Comparison of ENCODE assay signal across 11 cellular contexts in genomic region chr2:1728821-1729220, GRCh38. TPM values are rescaled to one million over a fixed set of nuclear protein-coding genes. Genes with fewer than 3 reads are reported as not detected.
DNase-seq lines count a peak whose midpoint lies in the region; ATAC-seq and TF ChIP-seq lines count a peak whose summit lies in the region.
"Had no signal": no experiment of that assay in that cellular context is flagged by ENCODE, and none has a peak within 500 bp of the region (broad histone marks: within the 10 kb centered on the region; RNA-seq: fewer than 3 reads in every experiment).

No MANE protein-coding gene starts in this region.

- H3K9me3 ChIP-seq in GM23248 (ENCODE audit: low read depth) (no peaks in the 10 kb centered on the region), SJSA1 (replicated peaks) (no peaks in the 10 kb centered on the region), heart right ventricle (no peaks in the 10 kb centered on the region)

- H3K9me3 Mint-ChIP-seq in activated T-cell treated with anti-CD3 and anti-CD28 coated beads, Interleukin-2, amount 50 U/mL, for 4 hours, result no peaks in the 10 kb centered on the region
- H3K9me3 Mint-ChIP-seq: dendritic cell treated with granulocyte-macrophage colony-stimulating factor and Interleukin-4, amounts not matched to agents 40 ng/mL and 50 ng/mL, for 4 days had no signal

- intact Hi-C loops in heart right ventricle (cut with DNase I) (no loop called here), posterior vena cava (cut with DNase I) (no loop called here)

- H3K36me3 Mint-ChIP-seq in activated T-cell treated with anti-CD3 and anti-CD28 coated beads, Interleukin-2, amount 50 U/mL, for 4 hours (ENCODE audit: insufficient read depth), result no peaks in the 10 kb centered on the region

- peak overlapping the region; percentile 93; the same call in 1 of the 2 replicates for H3K27ac ChIP-seq in GM23248
- no peak overlapping the region for H3K27ac ChIP-seq in SJSA1
- H3K27ac ChIP-seq in heart right ventricle, result peak overlapping the region in 1 of 10 donors; percentile 65

- H3K27me3 ChIP-seq in GM23248 (replicated peaks; ENCODE audit: insufficient read depth), result no peaks in the 10 kb centered on the region
- H3K27me3 ChIP-seq in SJSA1 (replicated peaks), result no peaks in the 10 kb centered on the region
- peaks cover 0 to 5% (median 0%) of the 10 kb centered on the region in 7 donors for H3K27me3 ChIP-seq in heart right ventricle

- H3K4me1 ChIP-seq in GM23248 (ENCODE audit: insufficient read depth), result peaks cover 43% of the 10 kb centered on the region
- peaks cover 63% of the 10 kb centered on the region for H3K4me1 ChIP-seq in SJSA1 (replicated peaks)
- peaks cover 13 to 73% (median 50%) of the 10 kb centered on the region in 9 donors for H3K4me1 ChIP-seq in heart right ventricle

- no peak for TF ChIP-seq CTCF in heart right ventricle (IDR thresholded peaks at IDR 0.05)

- ATAC-seq in heart right ventricle (peak in 5 of 8 donors; percentile 28 to 60 (median 49)), GM21528 (IDR thresholded peaks at IDR 0.05; ENCODE audit: low FRiP score, unreplicated experiment) (no peak)
- ATAC-seq in activated T-cell treated with anti-CD3 and anti-CD28 coated beads, Interleukin-2, amount 50 U/mL, for 4 hours, result no peak

- H3K4me3 ChIP-seq in GM23248 (no peak overlapping the region), SJSA1 (no peak overlapping the region), heart right ventricle (peak overlapping the region in 1 of 10 donors; percentile 22)

- DNase-seq in GM23248 (no peak), SJSA1 (ENCODE audit: low read depth in 1 of 2, low spot score in 2 of 2) (peak; percentile 29 to 60), heart right ventricle (peak in 1 of 2 donors; percentile 37), posterior vena cava (ENCODE audit: low spot score) (peak; percentile 72), amniotic stem cell (lab: John Stamatoyannopoulos, UW) (no peak), T-helper 1 cell (no peak)
- DNase-seq in activated T-cell treated with anti-CD3 and anti-CD28 coated beads, Interleukin-2, amount 50 U/mL, for 4 hours, result no peak
- DNase-seq: COR-L47, NCI-H146 had no signal

- no peaks in the 10 kb centered on the region for H3K27me3 Mint-ChIP-seq in activated T-cell treated with anti-CD3 and anti-CD28 coated beads, Interleukin-2, amount 50 U/mL, for 4 hours (ENCODE audit: low read depth)
- H3K27me3 Mint-ChIP-seq: dendritic cell treated with granulocyte-macrophage colony-stimulating factor and Interleukin-4, amounts not matched to agents 40 ng/mL and 50 ng/mL, for 4 days had no signal

- peak overlapping the region; percentile 72; the same call in 1 of the 2 replicates for H3K9ac ChIP-seq in GM23248

- H3K4me3 Mint-ChIP-seq in activated T-cell treated with anti-CD3 and anti-CD28 coated beads, Interleukin-2, amount 50 U/mL, for 4 hours, result no peak overlapping the region
- H3K4me3 Mint-ChIP-seq: dendritic cell treated with granulocyte-macrophage colony-stimulating factor and Interleukin-4, amounts not matched to agents 40 ng/mL and 50 ng/mL, for 4 days had no signal

- H3K79me2 ChIP-seq in GM23248 (ENCODE audit: insufficient read depth), result peaks cover 67% of the 10 kb centered on the region

- H4K20me1 ChIP-seq in GM23248 (ENCODE audit: insufficient read depth), result no peaks in the 10 kb centered on the region

- WGBS in GM23248 (ENCODE audit: low coverage in 1 of 2, low lambda C conversion rate in 2 of 2, missing lambda C conversion rate in 2 of 2), 2 experiments, result 95% methylated on average over 14 of the region's 14 CpGs
- WGBS in heart right ventricle, 2 donors, result 34 to 48% methylated on average over 14 of the region's 14 CpGs

- in situ Hi-C loops in GM23248 (cut with MboI), result no loop called here

- no peaks in the 10 kb centered on the region for H3K9me2 ChIP-seq in GM23248 (ENCODE audit: insufficient read depth)

- H2AFZ ChIP-seq in GM23248, result no peak overlapping the region

- no peaks in the 10 kb centered on the region for H3K4me1 Mint-ChIP-seq in activated T-cell treated with anti-CD3 and anti-CD28 coated beads, Interleukin-2, amount 50 U/mL, for 4 hours (ENCODE audit: low read depth)

- peaks cover 54% of the 10 kb centered on the region for H3F3A ChIP-seq in GM23248 (ENCODE audit: insufficient read depth)

- H3K4me2 ChIP-seq in GM23248 (ENCODE audit: unreplicated experiment), result no peak overlapping the region

- H3K36me3 ChIP-seq in GM23248 (ENCODE audit: low read depth), result no peaks in the 10 kb centered on the region
- H3K36me3 ChIP-seq in SJSA1, result peaks cover 24% of the 10 kb centered on the region
- peaks cover 0 to 4% (median 0%) of the 10 kb centered on the region in 9 donors for H3K36me3 ChIP-seq in heart right ventricle

RNA-seq across cellular contexts. Expression of gene PXDN, which starts 15.5 kb away (rescaled TPM):
- 263 and 291 TPM in 2 replicates for total RNA-seq in GM23248 (2014; rRNA removed; shearing (Covaris generic))
- polyA plus RNA-seq in GM23248 (2016; fragmentation: Nextera tagmentation; extraction: Ambion mirVana) (222 and 235 TPM in 2 replicates), heart right ventricle (10 to 100 TPM in 1 of 2 donors, 1 to 10 TPM in 1; 7.8 to 19.1 TPM)
- 199 and 310 TPM in 2 replicates for total RNA-seq in SJSA1 (2014; rRNA removed; shearing (Covaris generic))
- total RNA-seq in heart right ventricle (10 to 100 TPM; 12.3 to 65.0 (median 20.3) TPM), posterior vena cava (10 to 100 TPM; 75.3 to 85.8 TPM)
- 1 to 10 TPM in 2 of 3 donors, under 1 TPM in 1; 0.76 to 1.2 (median 1.2) TPM for total RNA-seq in activated T-cell treated with anti-CD3 and anti-CD28 coated beads, Interleukin-2, amount 50 U/mL, for 4 hours

Comparison
In these comparisons a context has a peak if more than half of its experiments do, and no peak if none do; other contexts are left out.
1. DNase-seq: peak in SJSA1 (2 of 2) and posterior vena cava (single experiment); none in GM23248 (single experiment), amniotic stem cell (single experiment), T-helper 1 cell (0 of 5) and activated T-cell treated with anti-CD3 and anti-CD28 coated beads, Interleukin-2, amount 50 U/mL, for 4 hours (single experiment).
2. ATAC-seq: peak in heart right ventricle (5 of 8); none in GM21528 (single experiment) and activated T-cell treated with anti-CD3 and anti-CD28 coated beads, Interleukin-2, amount 50 U/mL, for 4 hours (0 of 2).
3. RNA of gene PXDN, which starts 15.5 kb away (total RNA-seq): 199 to 310 TPM in SJSA1, 263 to 291 TPM in GM23248, 75.3 to 85.8 TPM in posterior vena cava and 12.3 to 65.0 TPM in heart right ventricle; 0.76 to 1.2 TPM in activated T-cell treated with anti-CD3 and anti-CD28 coated beads, Interleukin-2, amount 50 U/mL, for 4 hours; every median in the first group is over 4 times any median in the second.